28 cellular contexts compared by ENCODE assay signal in the genomic region with DNA sequence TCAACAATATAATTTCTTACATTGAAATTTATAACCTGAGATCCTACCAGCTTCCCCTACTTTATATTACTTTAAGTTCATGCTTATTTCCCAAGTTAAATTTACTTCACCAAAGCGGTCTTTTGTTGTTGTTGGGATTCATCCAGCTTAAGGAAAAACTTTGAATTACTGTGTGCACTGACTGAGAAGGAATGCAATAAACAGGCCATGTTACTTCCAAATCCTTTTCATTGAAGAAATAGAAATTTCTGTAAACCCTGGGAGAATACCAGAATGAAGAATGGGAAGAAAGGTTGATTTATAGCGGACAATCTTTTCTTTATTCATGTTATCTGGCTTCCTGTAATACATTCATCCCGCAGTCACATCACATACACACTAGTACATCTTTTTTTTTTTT. TPM values are rescaled to one million over a fixed set of nuclear protein-coding genes. Genes with fewer than 3 reads are reported as not detected.
DNase-seq lines count a peak whose midpoint lies in the region; ATAC-seq and TF ChIP-seq lines count a peak whose summit lies in the region.
"Had no signal": no experiment of that assay in that cellular context is flagged by ENCODE, and none has a peak within 500 bp of the region (broad histone marks: within the 10 kb centered on the region; RNA-seq: fewer than 3 reads in every experiment).

No MANE protein-coding gene starts in this region.

- ATAC-seq in activated CD8-positive, alpha-beta T cell treated with anti-CD3 and anti-CD28 coated beads, Interleukin-2, amount 10 ng/mL, durations not matched to agents 7 days and 5 days = no peak
- no peak for ATAC-seq in HG03139 (IDR thresholded peaks at IDR 0.05; ENCODE audit: unreplicated experiment)
- ATAC-seq: naive thymus-derived CD4-positive, alpha-beta T cell; SK-N-SH treated with all-trans-retinoic acid at 6 μM for 48 hours; stimulated activated naive CD8-positive, alpha-beta T cell treated with anti-CD3 and anti-CD28 coated beads, Interleukin-15, amount 100 ng/mL, for 72 hours had no signal

- H3K4me1 ChIP-seq in vagina = no peaks in the 10 kb centered on the region
- H3K4me1 ChIP-seq: HAP-1, right atrium auricular region had no signal

- H3K27me3 ChIP-seq in vagina = no peaks in the 10 kb centered on the region
- H3K27me3 ChIP-seq: cardiac muscle cell, right atrium auricular region had no signal

- H3K36me3 Mint-ChIP-seq in activated CD8-positive, alpha-beta T cell treated with anti-CD3 and anti-CD28 coated beads, Interleukin-2, amount 10 ng/mL, durations not matched to agents 7 days and 5 days (ENCODE audit: low read depth) = no peaks in the 10 kb centered on the region
- no peaks in the 10 kb centered on the region for H3K36me3 Mint-ChIP-seq in CD14-positive monocyte
- H3K36me3 Mint-ChIP-seq: CD4-positive, CD25-positive, alpha-beta regulatory T cell; memory B cell; naive thymus-derived CD4-positive, alpha-beta T cell had no signal

- no peak overlapping the region for H3K27ac ChIP-seq in vagina
- H3K27ac ChIP-seq: cardiac muscle cell, KMS-11, right atrium auricular region, RWPE1 had no signal

- CTCF ChIA-PET in activated CD8-positive, alpha-beta T cell treated with anti-CD3 and anti-CD28 coated beads, Interleukin-2, amount 10 ng/mL, durations not matched to agents 7 days and 5 days (lab: Charles Lee) = no interaction called here

- no peaks in the 10 kb centered on the region for H3K9me3 ChIP-seq in vagina
- H3K9me3 ChIP-seq: HAP-1, right atrium auricular region had no signal

- POLR2A ChIA-PET in activated CD8-positive, alpha-beta T cell treated with anti-CD3 and anti-CD28 coated beads, Interleukin-2, amount 10 ng/mL, durations not matched to agents 7 days and 5 days (lab: Charles Lee) = no interaction called here

- H3K27me3 Mint-ChIP-seq in activated CD8-positive, alpha-beta T cell treated with anti-CD3 and anti-CD28 coated beads, Interleukin-2, amount 10 ng/mL, durations not matched to agents 7 days and 5 days (ENCODE audit: low read depth) = peaks cover 5% of the 10 kb centered on the region
- H3K27me3 Mint-ChIP-seq in CD14-positive monocyte (ENCODE audit: low read depth in 3 of 3) = peaks cover 3 to 11% (median 5%) of the 10 kb centered on the region in 3 donors
- H3K27me3 Mint-ChIP-seq: CD4-positive, CD25-positive, alpha-beta regulatory T cell; stimulated activated naive CD8-positive, alpha-beta T cell treated with anti-CD3 and anti-CD28 coated beads, Interleukin-15, amount 100 ng/mL, for 72 hours had no signal

- no peak for TF ChIP-seq POLR2A in vagina (IDR thresholded peaks at IDR 0.05)

- H3K27ac Mint-ChIP-seq in activated CD8-positive, alpha-beta T cell treated with anti-CD3 and anti-CD28 coated beads, Interleukin-2, amount 10 ng/mL, durations not matched to agents 7 days and 5 days = no peak overlapping the region
- H3K27ac Mint-ChIP-seq in CD14-positive monocyte = no peak overlapping the region
- H3K27ac Mint-ChIP-seq: CD4-positive, CD25-positive, alpha-beta regulatory T cell; dendritic cell treated with granulocyte-macrophage colony-stimulating factor and Interleukin-4, amounts not matched to agents 40 ng/mL and 50 ng/mL, for 4 days; memory B cell; naive thymus-derived CD4-positive, alpha-beta T cell; stimulated activated naive CD8-positive, alpha-beta T cell treated with anti-CD3 and anti-CD28 coated beads, Interleukin-15, amount 100 ng/mL, for 72 hours had no signal

- no peaks in the 10 kb centered on the region for H3K9me3 Mint-ChIP-seq in activated CD8-positive, alpha-beta T cell treated with anti-CD3 and anti-CD28 coated beads, Interleukin-2, amount 10 ng/mL, durations not matched to agents 7 days and 5 days (ENCODE audit: insufficient read depth)
- H3K9me3 Mint-ChIP-seq in CD14-positive monocyte = no peaks in the 10 kb centered on the region
- H3K9me3 Mint-ChIP-seq: CD4-positive, CD25-positive, alpha-beta regulatory T cell; dendritic cell treated with granulocyte-macrophage colony-stimulating factor and Interleukin-4, amounts not matched to agents 40 ng/mL and 50 ng/mL, for 4 days; memory B cell; naive thymus-derived CD4-positive, alpha-beta T cell; stimulated activated naive CD8-positive, alpha-beta T cell treated with anti-CD3 and anti-CD28 coated beads, Interleukin-15, amount 100 ng/mL, for 72 hours had no signal

- H3K4me1 Mint-ChIP-seq in activated CD8-positive, alpha-beta T cell treated with anti-CD3 and anti-CD28 coated beads, Interleukin-2, amount 10 ng/mL, durations not matched to agents 7 days and 5 days (ENCODE audit: low read depth) = peaks cover 5% of the 10 kb centered on the region
- H3K4me1 Mint-ChIP-seq in CD14-positive monocyte = no peaks in the 10 kb centered on the region
- H3K4me1 Mint-ChIP-seq: CD4-positive, CD25-positive, alpha-beta regulatory T cell; stimulated activated naive CD8-positive, alpha-beta T cell treated with anti-CD3 and anti-CD28 coated beads, Interleukin-15, amount 100 ng/mL, for 72 hours had no signal

- no peak for TF ChIP-seq CTCF in choroid plexus epithelial cell (conservative IDR thresholded peaks at IDR 0.05; ENCODE audit: low read depth, low read length)
- no peak for TF ChIP-seq CTCF in vagina (IDR thresholded peaks at IDR 0.05)
- TF ChIP-seq CTCF in CD14-positive monocyte (IDR thresholded peaks at IDR 0.05) = no peak

- H3K36me3 ChIP-seq in vagina = no peaks in the 10 kb centered on the region
- H3K36me3 ChIP-seq: cardiac muscle cell, HAP-1, right atrium auricular region had no signal

- H3K4me3 Mint-ChIP-seq in activated CD8-positive, alpha-beta T cell treated with anti-CD3 and anti-CD28 coated beads, Interleukin-2, amount 10 ng/mL, durations not matched to agents 7 days and 5 days = no peak overlapping the region
- H3K4me3 Mint-ChIP-seq in CD14-positive monocyte = no peak overlapping the region
- H3K4me3 Mint-ChIP-seq: CD4-positive, CD25-positive, alpha-beta regulatory T cell; dendritic cell treated with granulocyte-macrophage colony-stimulating factor and Interleukin-4, amounts not matched to agents 40 ng/mL and 50 ng/mL, for 4 days; memory B cell; naive thymus-derived CD4-positive, alpha-beta T cell; stimulated activated naive CD8-positive, alpha-beta T cell treated with anti-CD3 and anti-CD28 coated beads, Interleukin-15, amount 100 ng/mL, for 72 hours had no signal

- intact Hi-C loops in vagina (cut with DNase I) = no loop called here
- intact Hi-C loops in CD14-positive monocyte (cut with micrococcal nuclease) = no loop called here

- DNase-seq in Caki2 (ENCODE audit: low read depth) = peak; percentile 37
- peak; percentile 42 for DNase-seq in choroid plexus epithelial cell (ENCODE audit: low read depth)
- peak; percentile 17 for DNase-seq in iris pigment epithelial cell (ENCODE audit: low read depth)
- peak; percentile 16 for DNase-seq in skeletal muscle cell (ENCODE audit: low read depth)
- no peak for DNase-seq in activated CD8-positive, alpha-beta T cell treated with anti-CD3 and anti-CD28 coated beads, Interleukin-2, amount 10 ng/mL, durations not matched to agents 7 days and 5 days
- no peak for DNase-seq in vagina (ENCODE audit: extremely low spot score in 2 of 2)
- no peak for DNase-seq in CD14-positive monocyte (ENCODE audit: low spot score)
- DNase-seq: activated CD8-positive, alpha-beta memory T cell treated with anti-CD3 and anti-CD28 coated beads, Interleukin-2, amount 50 U/mL, for 4 hours; activated effector memory CD4-positive, alpha-beta T cell treated with anti-CD3 and anti-CD28 coated beads, Interleukin-2, amount 50 U/mL, for 16 hours; CD4-positive, CD25-positive, alpha-beta regulatory T cell; naive thymus-derived CD4-positive, alpha-beta T cell; NCI-H1694; NCI-H2171 treated with DMSO at 0.1 percent for 48 hours; NCI-H526 treated with DMSO at 0.1 percent for 48 hours; stimulated activated naive CD8-positive, alpha-beta T cell treated with anti-CD3 and anti-CD28 coated beads, Interleukin-15, amount 100 ng/mL, for 72 hours; trophoblast cell had no signal

- in situ Hi-C loops in Caki2 (cut with HindIII; ENCODE audit: low pct_unique_long_range_greater_than_20kb, low sequenced_read_pairs) = no loop called here

- H3K4me3 ChIP-seq in choroid plexus epithelial cell (ENCODE audit: low read depth, low read length) = no peak overlapping the region
- H3K4me3 ChIP-seq in skeletal muscle cell (ENCODE audit: low read depth, low read length) = no peak overlapping the region
- H3K4me3 ChIP-seq in vagina = no peak overlapping the region
- H3K4me3 ChIP-seq: cardiac muscle cell, HAP-1, right atrium auricular region had no signal

RNA-seq across cellular contexts. Expression of a gene that starts 8.8 kb away (rescaled TPM):
- not detected in 2 replicates for total RNA-seq in Caki2 (2014; rRNA removed; shearing (Covaris generic); ENCODE audit: low replicate concordance)
- total RNA-seq in activated CD8-positive, alpha-beta T cell treated with anti-CD3 and anti-CD28 coated beads, Interleukin-2, amount 10 ng/mL, durations not matched to agents 7 days and 5 days = not detected
- total RNA-seq in vagina = not detected
- polyA plus RNA-seq in CD14-positive monocyte = not detected
- total RNA-seq: cardiac muscle cell; CD4-positive, CD25-positive, alpha-beta regulatory T cell; HT1080; naive thymus-derived CD4-positive, alpha-beta T cell; right atrium auricular region had no signal
- polyA plus RNA-seq: AG04450; cardiac muscle cell; CD4-positive, CD25-positive, alpha-beta regulatory T cell; keratinocyte; naive thymus-derived CD4-positive, alpha-beta T cell had no signal

Comparison
In these comparisons a context has a peak if more than half of its experiments do, and no peak if none do; other contexts are left out.
1. DNase-seq: peak in Caki2 (single experiment), choroid plexus epithelial cell (single experiment), iris pigment epithelial cell (single experiment) and skeletal muscle cell (single experiment); none in activated CD8-positive, alpha-beta T cell treated with anti-CD3 and anti-CD28 coated beads, Interleukin-2, amount 10 ng/mL, durations not matched to agents 7 days and 5 days (single experiment), vagina (0 of 2) and CD14-positive monocyte (single experiment).